Comparison of ENCODE assay signal across 8 cellular contexts in the genomic region with DNA sequence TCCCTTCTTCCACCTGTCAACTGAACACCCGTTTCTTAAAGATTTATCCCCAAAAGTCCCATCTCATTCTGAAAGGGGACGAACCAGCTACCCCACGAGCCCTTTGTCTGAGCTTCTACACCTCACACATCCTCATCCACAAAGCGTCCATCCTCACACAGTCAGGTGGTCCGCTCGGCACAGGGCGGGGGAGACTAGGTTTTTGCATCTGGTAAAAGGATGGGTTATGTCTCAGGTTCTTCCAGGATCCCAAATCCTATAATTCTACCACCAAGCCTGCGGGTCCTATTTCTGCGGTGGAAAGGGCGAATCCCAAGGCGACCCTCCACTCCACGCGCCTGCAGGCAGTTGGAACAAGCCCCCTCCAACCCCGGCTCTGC. TPM values are rescaled to one million over a fixed set of nuclear protein-coding genes. Genes with fewer than 3 reads are reported as not detected.
A peak's percentile ranks its signal among the peaks of the same experiment; 100 is the strongest.
DNase-seq lines count a peak whose midpoint lies in the region; ATAC-seq, FAIRE-seq and TF ChIP-seq lines count a peak whose summit lies in the region.

No MANE protein-coding gene starts in this region.

- intact Hi-C loops in adrenal gland (cut with DNase I): no loop called here

- TF ChIP-seq POLR2A in adrenal gland (IDR thresholded peaks at IDR 0.05): no peak

- dilution Hi-C loops in keratinocyte (cut with MboI; ENCODE audit: extremely low pct_ligation_motif_present, low sequenced_read_pairs): no loop called here

- no peak for TF ChIP-seq CTCF in adrenal gland (IDR thresholded peaks at IDR 0.05)
- no peak for TF ChIP-seq CTCF in keratinocyte (optimal IDR thresholded peaks at IDR 0.05 in 1 of 3, IDR thresholded peaks at IDR 0.05 in 1 of 3, conservative IDR thresholded peaks at IDR 0.05 in 1 of 3; ENCODE audit: extremely low read depth in 1 of 3, insufficient read depth in 2 of 3, low read length in 3 of 3)

- no peaks in the 10 kb centered on the region for H4K20me1 ChIP-seq in keratinocyte (ENCODE audit: control insufficient read depth, extremely low read depth, insufficient read depth, low read length)

- peak overlapping the region; percentile 92 to 94 for H3K4me3 Mint-ChIP-seq in stimulated activated naive CD8-positive, alpha-beta T cell treated with anti-CD3 and anti-CD28 coated beads, Interleukin-15, amount 100 ng/mL, for 72 hours

- no peaks in the 10 kb centered on the region for H3K9me3 ChIP-seq in HUES6 (ENCODE audit: control insufficient read depth, insufficient read depth, low read depth, low read length)
- H3K9me3 ChIP-seq in adrenal gland (replicated peaks in 1 of 3): no peaks in the 10 kb centered on the region
- H3K9me3 ChIP-seq in keratinocyte (ENCODE audit: control insufficient read depth, low read depth, low read length): no peaks in the 10 kb centered on the region

- H3K27me3 ChIP-seq in HUES6 (ENCODE audit: control insufficient read depth, insufficient read depth, low read length) (no peaks in the 10 kb centered on the region), adrenal gland (no peaks in the 10 kb centered on the region), keratinocyte (ENCODE audit: control insufficient read depth, extremely low read depth, insufficient read depth, low read length) (no peaks in the 10 kb centered on the region)

- H3K4me1 Mint-ChIP-seq in stimulated activated naive CD8-positive, alpha-beta T cell treated with anti-CD3 and anti-CD28 coated beads, Interleukin-15, amount 100 ng/mL, for 72 hours: peaks cover 29% of the 10 kb centered on the region

- WGBS in adrenal gland, 4 donors: 1 to 4% (median 2%) methylated on average over 9 to 14 of the region's 14 CpGs

- H3K9me1 ChIP-seq in keratinocyte (ENCODE audit: control insufficient read depth, extremely low read depth, insufficient read depth, low read length): no peaks in the 10 kb centered on the region

- no peaks in the 10 kb centered on the region for H3K27me3 Mint-ChIP-seq in stimulated activated naive CD8-positive, alpha-beta T cell treated with anti-CD3 and anti-CD28 coated beads, Interleukin-15, amount 100 ng/mL, for 72 hours

- H2AFZ ChIP-seq in keratinocyte (ENCODE audit: control insufficient read depth, low read length): peak overlapping the region; percentile 55

- no peaks in the 10 kb centered on the region for H3K36me3 ChIP-seq in HUES6 (ENCODE audit: control insufficient read depth, insufficient read depth, low read length)
- peaks cover 0 to 6% of the 10 kb centered on the region in 2 donors for H3K36me3 ChIP-seq in adrenal gland (replicated peaks in 1 of 2)
- H3K36me3 ChIP-seq in keratinocyte (ENCODE audit: control insufficient read depth in 2 of 2, extremely low read depth in 1 of 2, insufficient read depth in 2 of 2, low read length in 2 of 2): peaks cover 0 to 2% of the 10 kb centered on the region in 2 experiments

- H3K79me2 ChIP-seq in keratinocyte (ENCODE audit: control insufficient read depth, insufficient read depth, low read length): peaks cover 51% of the 10 kb centered on the region

- in situ Hi-C loops in G401 (cut with HindIII; ENCODE audit: low sequenced_read_pairs): loop anchor here (5.0 kb wide), 2 partner anchors 36 to 104 kb away; no protein-coding TSS in a partner anchor

- FAIRE-seq in keratinocyte (lab: Jason Lieb, UNC): no peak

- H3K4me1 ChIP-seq in HUES6 (ENCODE audit: control insufficient read depth, insufficient read depth, low read length) (peaks cover 20% of the 10 kb centered on the region), adrenal gland (replicated peaks in 1 of 2) (peaks cover 16 to 21% of the 10 kb centered on the region in 2 donors), keratinocyte (ENCODE audit: control insufficient read depth, extremely low read depth, insufficient read depth, low read length) (peaks cover 23% of the 10 kb centered on the region)

- ATAC-seq in stimulated activated naive CD8-positive, alpha-beta T cell treated with anti-CD3 and anti-CD28 coated beads, Interleukin-15, amount 100 ng/mL, for 72 hours: peak; percentile 58

- H3K27ac Mint-ChIP-seq in stimulated activated naive CD8-positive, alpha-beta T cell treated with anti-CD3 and anti-CD28 coated beads, Interleukin-15, amount 100 ng/mL, for 72 hours: peak overlapping the region; percentile 95 to 98

- peak overlapping the region; percentile 68 for H3K9ac ChIP-seq in HUES6 (ENCODE audit: low read length)
- peak overlapping the region; percentile 84 for H3K9ac ChIP-seq in keratinocyte (ENCODE audit: control insufficient read depth, extremely low read depth, insufficient read depth, low read length)

- H3K4me3 ChIP-seq in HUES6 (ENCODE audit: low read depth, low read length): peak overlapping the region; percentile 75
- peak overlapping the region; percentile 79 to 94 (median 85) for H3K4me3 ChIP-seq in adrenal gland
- peak overlapping the region; percentile 83 to 90 (median 88) for H3K4me3 ChIP-seq in keratinocyte (ENCODE audit: control insufficient read depth in 2 of 3, extremely low read depth in 1 of 3, insufficient read depth in 2 of 3, low read depth in 1 of 3, low read length in 3 of 3)

- H3K27ac ChIP-seq in HUES6 (ENCODE audit: low read depth, low read length): no peak overlapping the region
- H3K27ac ChIP-seq in adrenal gland: peak overlapping the region in 3 of 5 donors; percentile 81 to 91 (median 91)
- peak overlapping the region; percentile 53 for H3K27ac ChIP-seq in keratinocyte (ENCODE audit: control insufficient read depth, insufficient read depth, low read length)

- no peaks in the 10 kb centered on the region for H3K9me3 Mint-ChIP-seq in stimulated activated naive CD8-positive, alpha-beta T cell treated with anti-CD3 and anti-CD28 coated beads, Interleukin-15, amount 100 ng/mL, for 72 hours

- DNase-seq in NCI-H2171 treated with DMSO at 0.1 percent for 48 hours (lab: John Stamatoyannopoulos, UW) (peak; percentile 29), NCI-H2171 (lab: John Stamatoyannopoulos, UW) (no peak), adrenal gland (no peak), keratinocyte (ENCODE audit: low read depth, low spot score) (no peak), G401 (ENCODE audit: low spot score) (no peak)
- DNase-seq in stimulated activated naive CD8-positive, alpha-beta T cell treated with anti-CD3 and anti-CD28 coated beads, Interleukin-15, amount 100 ng/mL, for 72 hours: peak; percentile 23 to 29
- DNase-seq in activated CD4-positive, CD25-positive, alpha-beta regulatory T cell treated with anti-CD3 and anti-CD28 coated beads, Interleukin-2, amount 50 U/mL, for 72 hours: no peak

- peak overlapping the region; percentile 99 for H3K4me2 ChIP-seq in keratinocyte (ENCODE audit: control insufficient read depth, extremely low read depth, insufficient read depth, low read depth, low read length)

RNA-seq across cellular contexts. Expression of a gene that starts 0.5 kb away (rescaled TPM):
- total RNA-seq in adrenal gland: 10 to 100 TPM; 14.2 to 43.5 (median 18.8) TPM
- 10 to 100 TPM; 16.0 to 16.7 (median 16.7) TPM for polyA plus RNA-seq in adrenal gland
- polyA plus RNA-seq in keratinocyte: 13.2 to 19.3 TPM (median 13.8 TPM) in 3 replicates
- polyA plus RNA-seq in keratinocyte (2011; ENCODE audit: low read depth): 7.5 TPM
- polyA plus RNA-seq in keratinocyte (2011; cell fraction: cytosol; rRNA removed): 10.0 and 14.9 TPM in 2 replicates
- 21.2 and 23.8 TPM in 2 replicates for polyA plus RNA-seq in keratinocyte (2011; cell fraction: nucleus; rRNA removed)
- 16.6 and 21.6 TPM in 2 replicates for polyA plus RNA-seq in keratinocyte (2012; ENCODE audit: low replicate concordance)
- 17.2 to 26.5 TPM (median 22.2 TPM) in 3 replicates for polyA minus RNA-seq in keratinocyte
- polyA minus RNA-seq in keratinocyte (2011; cell fraction: cytosol; rRNA and poly(A)+ RNA removed): 16.5 TPM
- 10.6 and 16.1 TPM in 2 replicates for polyA minus RNA-seq in keratinocyte (2011; cell fraction: nucleus; rRNA and poly(A)+ RNA removed)
- 26.2 TPM in 2 replicates for total RNA-seq in G401 (2014; rRNA removed; shearing (Covaris generic))

RNA-seq across cellular contexts. Expression of a gene that starts 52.0 kb away (rescaled TPM):
- 10 to 100 TPM in 4 of 8 donors, 1 to 10 TPM in 4; 4.4 to 17.9 (median 9.3) TPM for total RNA-seq in adrenal gland
- polyA plus RNA-seq in adrenal gland (10 to 100 TPM in 1 of 3 donors, 1 to 10 TPM in 1, under 1 TPM in 1; 0.57 to 14.4 (median 8.2) TPM), keratinocyte (0.10 to 0.24 TPM (median 0.17 TPM) in 3 replicates)
- polyA plus RNA-seq in keratinocyte (2011; ENCODE audit: low read depth): not detected
- 0.31 TPM in 1 of 2 replicates, not detected in the other for polyA plus RNA-seq in keratinocyte (2011; cell fraction: cytosol; rRNA removed)
- 0.29 and 0.41 TPM in 2 replicates for polyA plus RNA-seq in keratinocyte (2011; cell fraction: nucleus; rRNA removed)
- 0.34 TPM in 1 of 2 replicates, not detected in the other for polyA plus RNA-seq in keratinocyte (2012; ENCODE audit: low replicate concordance)
- not detected in 3 replicates for polyA minus RNA-seq in keratinocyte
- not detected for polyA minus RNA-seq in keratinocyte (2011; cell fraction: cytosol; rRNA and poly(A)+ RNA removed)
- polyA minus RNA-seq in keratinocyte (2011; cell fraction: nucleus; rRNA and poly(A)+ RNA removed): not detected in 2 replicates
- total RNA-seq in G401 (2014; rRNA removed; shearing (Covaris generic)): not detected in 2 replicates

RNA-seq across cellular contexts. Expression of a gene that starts 52.1 kb away (rescaled TPM):
- 10 to 100 TPM in 7 of 8 donors, 1 to 10 TPM in 1; 8.8 to 69.8 (median 17.8) TPM for total RNA-seq in adrenal gland
- 100 to 1,000 TPM in 1 of 3 donors, 10 to 100 TPM in 1, 1 to 10 TPM in 1; 3.0 to 113 (median 72.5) TPM for polyA plus RNA-seq in adrenal gland
- 4.3 to 4.6 TPM (median 4.4 TPM) in 3 replicates for polyA plus RNA-seq in keratinocyte
- 10.4 TPM for polyA plus RNA-seq in keratinocyte (2011; ENCODE audit: low read depth)
- 1.1 and 3.1 TPM in 2 replicates for polyA plus RNA-seq in keratinocyte (2011; cell fraction: cytosol; rRNA removed)
- 5.6 and 8.4 TPM in 2 replicates for polyA plus RNA-seq in keratinocyte (2011; cell fraction: nucleus; rRNA removed)
- polyA plus RNA-seq in keratinocyte (2012; ENCODE audit: low replicate concordance): 5.0 and 7.6 TPM in 2 replicates
- 2.3 to 7.6 TPM (median 3.8 TPM) in 3 replicates for polyA minus RNA-seq in keratinocyte
- 10.0 TPM for polyA minus RNA-seq in keratinocyte (2011; cell fraction: cytosol; rRNA and poly(A)+ RNA removed)
- 3.0 and 3.3 TPM in 2 replicates for polyA minus RNA-seq in keratinocyte (2011; cell fraction: nucleus; rRNA and poly(A)+ RNA removed)
- total RNA-seq in G401 (2014; rRNA removed; shearing (Covaris generic)): 2.1 and 5.6 TPM in 2 replicates

RNA-seq across cellular contexts. Expression of a gene that starts 57.9 kb away (rescaled TPM):
- 10 to 100 TPM in 4 of 8 donors, 1 to 10 TPM in 4; 7.3 to 49.1 (median 10.5) TPM for total RNA-seq in adrenal gland
- polyA plus RNA-seq in adrenal gland (1 to 10 TPM; 1.5 to 9.3 (median 6.7) TPM), keratinocyte (0.05 to 0.23 TPM (median 0.20 TPM) in 3 replicates)
- not detected for polyA plus RNA-seq in keratinocyte (2011; ENCODE audit: low read depth)
- 0.14 TPM in 1 of 2 replicates, not detected in the other for polyA plus RNA-seq in keratinocyte (2011; cell fraction: cytosol; rRNA removed)
- not detected in 2 replicates for polyA plus RNA-seq in keratinocyte (2011; cell fraction: nucleus; rRNA removed)
- polyA plus RNA-seq in keratinocyte (2012; ENCODE audit: low replicate concordance): 0.21 and 0.23 TPM in 2 replicates
- 0.92 TPM in 1 of 3 replicates, not detected in the others for polyA minus RNA-seq in keratinocyte
- polyA minus RNA-seq in keratinocyte (2011; cell fraction: cytosol; rRNA and poly(A)+ RNA removed): not detected
- not detected in 2 replicates for polyA minus RNA-seq in keratinocyte (2011; cell fraction: nucleus; rRNA and poly(A)+ RNA removed)
- total RNA-seq in G401 (2014; rRNA removed; shearing (Covaris generic)): 6.6 and 13.5 TPM in 2 replicates

RNA-seq across cellular contexts. Expression of a gene that starts 58.6 kb away (rescaled TPM):
- 10 to 100 TPM in 7 of 8 donors, 1 to 10 TPM in 1; 9.2 to 47.0 (median 20.7) TPM for total RNA-seq in adrenal gland
- polyA plus RNA-seq in adrenal gland (10 to 100 TPM in 2 of 3 donors, 1 to 10 TPM in 1; 7.3 to 26.5 (median 24.3) TPM), keratinocyte (12.9 to 16.7 TPM (median 13.2 TPM) in 3 replicates)
- polyA plus RNA-seq in keratinocyte (2011; ENCODE audit: low read depth): 2.0 TPM
- 11.6 and 18.7 TPM in 2 replicates for polyA plus RNA-seq in keratinocyte (2011; cell fraction: cytosol; rRNA removed)
- polyA plus RNA-seq in keratinocyte (2011; cell fraction: nucleus; rRNA removed): 21.1 and 28.1 TPM in 2 replicates
- 9.7 and 22.6 TPM in 2 replicates for polyA plus RNA-seq in keratinocyte (2012; ENCODE audit: low replicate concordance)
- polyA minus RNA-seq in keratinocyte: 9.4 to 58.0 TPM (median 9.8 TPM) in 3 replicates
- 24.9 TPM for polyA minus RNA-seq in keratinocyte (2011; cell fraction: cytosol; rRNA and poly(A)+ RNA removed)
- 7.4 and 8.0 TPM in 2 replicates for polyA minus RNA-seq in keratinocyte (2011; cell fraction: nucleus; rRNA and poly(A)+ RNA removed)
- total RNA-seq in G401 (2014; rRNA removed; shearing (Covaris generic)): 27.1 and 33.2 TPM in 2 replicates

Comparison
In these comparisons a context has a peak if more than half of its experiments do, and no peak if none do; other contexts are left out.
1. DNase-seq: peak in NCI-H2171 treated with DMSO at 0.1 percent for 48 hours (single experiment) and stimulated activated naive CD8-positive, alpha-beta T cell treated with anti-CD3 and anti-CD28 coated beads, Interleukin-15, amount 100 ng/mL, for 72 hours (2 of 2); none in NCI-H2171 (single experiment), adrenal gland (0 of 7), keratinocyte (single experiment), G401 (single experiment) and activated CD4-positive, CD25-positive, alpha-beta regulatory T cell treated with anti-CD3 and anti-CD28 coated beads, Interleukin-2, amount 50 U/mL, for 72 hours (single experiment).
2. Peak in every context shown above with its lines, with median percentiles within 50 percentile points of each other: H3K4me3 ChIP-seq.